Comparison of ENCODE assay signal across 25 cellular contexts in genomic region chr22:27509132-27509920, GRCh38.
"Had no signal": no experiment of that assay in that cellular context is flagged by ENCODE, and none has a peak within 500 bp of the region (broad histone marks: within the 10 kb centered on the region; RNA-seq: fewer than 3 reads in every experiment).

No MANE protein-coding gene starts in this region.

- H3K27me3 ChIP-seq: colonic mucosa, foreskin keratinocyte, left lung, sigmoid colon, testis, tibial artery had no signal

- DNase-seq: colonic mucosa; effector CD8-positive, alpha-beta T cell; endodermal cell; foreskin keratinocyte; glutamatergic neuron; heart right ventricle; hippocampal formation; left cardiac atrium; left lung; mesenchymal stem cell; mucosa of descending colon; naive thymus-derived CD4-positive, alpha-beta T cell; right cardiac atrium; sigmoid colon; spleen; stimulated activated CD4-positive, alpha-beta T cell treated with anti-CD3 and anti-CD28 coated beads, Interleukin-4, amount 100 ng/mL, for 4 hours; stimulated activated naive CD8-positive, alpha-beta T cell treated with anti-CD3 and anti-CD28 coated beads, Interleukin-15, Interleukin-2, amounts not matched to agents 100 U/mL and 50 U/mL, for 24 hours; testis; tibial artery had no signal

- H3K9me3 ChIP-seq: colonic mucosa, left lung, mucosa of descending colon, prostate gland, sigmoid colon, testis, tibial artery had no signal

- H3K4me2 ChIP-seq: neural progenitor cell had no signal

- H3K4me1 ChIP-seq: colonic mucosa, prostate gland had no signal

- H2AFZ ChIP-seq: neural progenitor cell had no signal

- H3K27ac ChIP-seq: colonic mucosa, epithelial cell of prostate, heart right ventricle, left lung, neural progenitor cell, prostate gland, sigmoid colon, skin epidermis, spleen, testis had no signal

- H3K36me3 ChIP-seq: colonic mucosa, heart right ventricle, left lung, neural progenitor cell, prostate gland, sigmoid colon, spleen, tibial artery had no signal

- ATAC-seq: esophagus mucosa; foreskin keratinocyte; heart right ventricle; left cardiac atrium; left lung; mucosa of descending colon; naive thymus-derived CD4-positive, alpha-beta T cell; right cardiac atrium; stimulated activated memory B cell treated with anti-CD40 and anti-IgM and Interleukin-4, amounts not matched to agents 10 μg/mL and 1 μg/mL and 100 μg/mL, for 72 hours; stimulated activated naive CD8-positive, alpha-beta T cell treated with anti-CD3 and anti-CD28 coated beads, Interleukin-15, Interleukin-2, amounts not matched to agents 100 U/mL and 50 U/mL, for 24 hours had no signal

- H3K4me3 ChIP-seq: colonic mucosa, heart right ventricle, left lung, mucosa of descending colon, neural progenitor cell, prostate gland, sigmoid colon, skin epidermis, spleen, testis, tibial artery had no signal

- H3K9ac ChIP-seq: neural progenitor cell had no signal
